Comparison of ENCODE assay signal across 17 cellular contexts in the genomic region with DNA sequence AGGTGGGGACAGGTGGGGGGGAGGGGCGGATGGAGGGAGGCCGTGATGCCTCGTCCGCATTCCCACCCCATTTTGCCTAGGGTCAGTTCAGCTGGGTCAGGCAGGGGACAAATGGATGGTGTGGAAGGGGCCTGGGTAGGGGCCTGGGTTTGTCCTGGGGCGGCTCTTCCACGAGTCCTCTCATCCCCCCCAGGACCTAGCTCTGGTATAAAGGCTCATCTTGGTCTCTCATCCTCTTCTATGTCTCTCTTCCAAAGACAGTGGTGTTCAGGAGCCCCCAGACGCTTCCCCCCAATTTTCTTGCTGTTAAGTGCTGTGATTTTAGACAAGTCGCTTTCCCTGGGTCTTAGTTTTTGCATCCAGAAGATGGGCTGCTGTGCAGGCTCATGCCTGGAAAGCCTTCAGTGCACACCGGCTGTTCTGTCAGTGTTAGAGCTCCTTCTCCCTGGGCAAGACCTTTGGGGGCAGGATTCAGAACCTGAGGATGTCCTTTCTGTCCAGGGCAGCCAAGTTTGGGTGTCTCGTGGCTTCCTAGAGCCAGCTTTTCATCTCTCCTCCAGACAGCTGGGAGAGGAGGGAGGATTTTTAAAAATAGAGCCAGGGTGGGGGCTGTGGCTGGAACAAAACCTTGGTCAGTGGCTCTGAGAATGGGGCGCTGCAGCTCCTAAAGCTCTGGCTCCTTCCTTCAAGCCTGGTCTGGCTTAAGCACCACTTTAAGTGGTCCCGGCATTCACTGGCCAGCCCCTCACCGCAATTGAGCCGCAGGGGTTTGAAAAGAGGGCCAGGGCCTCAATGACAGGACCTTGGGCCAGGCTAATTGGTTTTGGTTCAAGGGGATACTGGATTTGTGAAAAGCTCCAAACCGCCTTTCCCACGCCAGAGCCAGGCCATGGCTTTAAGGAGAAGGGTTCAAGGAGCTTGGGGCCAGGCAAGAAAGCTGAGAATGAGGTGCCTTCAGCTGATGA. TPM values are rescaled to one million over a fixed set of nuclear protein-coding genes. Genes with fewer than 3 reads are reported as not detected.
DNase-seq lines count a peak whose midpoint lies in the region; ATAC-seq and TF ChIP-seq lines count a peak whose summit lies in the region.
"Had no signal": no experiment of that assay in that cellular context is flagged by ENCODE, and none has a peak within 500 bp of the region (broad histone marks: within the 10 kb centered on the region; RNA-seq: fewer than 3 reads in every experiment).

No MANE protein-coding gene starts in this region.

- H4K91ac ChIP-seq in neuronal stem cell (ENCODE audit: low read depth, low read length, poor library complexity) = peak overlapping the region; percentile 47

- H2BK120ac ChIP-seq in neuronal stem cell (ENCODE audit: low read depth, low read length) = no peak overlapping the region

- H3K9me3 ChIP-seq in Caco-2 (no peaks in the 10 kb centered on the region), T-helper 17 cell (ENCODE audit: control insufficient read depth, low read length, poor library complexity, severe bottlenecking) (no peaks in the 10 kb centered on the region), neuronal stem cell (replicated peaks in 1 of 2; ENCODE audit: control insufficient read depth in 2 of 2, insufficient read depth in 1 of 2, low read depth in 1 of 2, low read length in 2 of 2) (peaks cover 3 to 10% of the 10 kb centered on the region in 2 donors)

- H3K27me3 Mint-ChIP-seq in Caco-2 (ENCODE audit: insufficient read depth, unreplicated experiment) (peaks cover 21% of the 10 kb centered on the region), T-helper 17 cell (peaks cover 75% of the 10 kb centered on the region), glutamatergic neuron (ENCODE audit: unreplicated experiment) (peaks cover 31% of the 10 kb centered on the region)

- in situ Hi-C loops in KBM-7 (cut with MboI; ENCODE audit: low pct_unique_long_range_greater_than_20kb, low sequenced_read_pairs) = no loop called here

- CTCF ChIA-PET in Caco-2 (lab: Charles Lee) = interaction anchor here (0.6 kb wide), 1 partner anchor 20 kb away, joined by 4 read pairs; no protein-coding TSS in a partner anchor

- ATAC-seq in T-helper 17 cell = no peak
- no peak for ATAC-seq in HG02973 (IDR thresholded peaks at IDR 0.05; ENCODE audit: unreplicated experiment)

- no CpG with 5 or more reads among the region's 16 CpGs for WGBS in neuronal stem cell (ENCODE audit: extremely low coverage in 2 of 2, insufficient read length in 2 of 2, insufficient replicate concordance in 1 of 2), 2 donors

- H3K27ac Mint-ChIP-seq in Caco-2 (ENCODE audit: unreplicated experiment) = no peak overlapping the region
- no peak overlapping the region for H3K27ac Mint-ChIP-seq in T-helper 17 cell
- H3K27ac Mint-ChIP-seq in glutamatergic neuron (ENCODE audit: unreplicated experiment) = no peak overlapping the region
- H3K27ac Mint-ChIP-seq: B cell; CD4-positive, alpha-beta T cell had no signal

- no peak overlapping the region for H4K8ac ChIP-seq in neuronal stem cell (ENCODE audit: low read depth, low read length)

- H3K4me2 ChIP-seq in neuronal stem cell (ENCODE audit: insufficient read depth, low read length, poor library complexity, severe bottlenecking) = no peak overlapping the region
- H3K4me2 ChIP-seq: PC-9 had no signal

- H3K4me1 ChIP-seq in Caco-2 (no peaks in the 10 kb centered on the region), neuronal stem cell (ENCODE audit: control insufficient read depth in 2 of 2, insufficient read depth in 1 of 2, low read depth in 1 of 2, low read length in 2 of 2) (peaks cover 9 to 23% of the 10 kb centered on the region in 2 donors)

- no peak overlapping the region for H2BK5ac ChIP-seq in neuronal stem cell (ENCODE audit: low read length)

- no peak overlapping the region for H2BK15ac ChIP-seq in neuronal stem cell (ENCODE audit: low read length)

- H3K27ac ChIP-seq in neuronal stem cell (replicated peaks; ENCODE audit: low read length) = no peak overlapping the region
- H3K27ac ChIP-seq: GM23248, PC-9 had no signal

- peak overlapping the region; percentile 32 for H3K9ac ChIP-seq in neuronal stem cell (ENCODE audit: low read depth, low read length, poor library complexity)
- H3K9ac ChIP-seq: GM23248 had no signal

- H3K36me3 ChIP-seq in Caco-2 (ENCODE audit: control insufficient read depth, insufficient read depth, low read length) (no peaks in the 10 kb centered on the region), neuronal stem cell (replicated peaks in 1 of 2; ENCODE audit: control insufficient read depth in 2 of 2, insufficient read depth in 2 of 2, low read length in 2 of 2) (no peaks in the 10 kb centered on the region)

- no peak overlapping the region for H2BK12ac ChIP-seq in neuronal stem cell (ENCODE audit: low read length)

- H3K4ac ChIP-seq in neuronal stem cell (ENCODE audit: low read length) = no peak overlapping the region

- H3K4me3 ChIP-seq in Caco-2 (ENCODE audit: low read depth, low read length) (no peak overlapping the region), neuronal stem cell (ENCODE audit: low read length in 2 of 2) (no peak overlapping the region)
- H3K4me3 ChIP-seq: PC-9 had no signal

- H3K36me3 Mint-ChIP-seq in Caco-2 (ENCODE audit: insufficient read depth, unreplicated experiment) (no peaks in the 10 kb centered on the region), T-helper 17 cell (ENCODE audit: low read depth) (peaks cover under 1% of the 10 kb centered on the region), glutamatergic neuron (ENCODE audit: unreplicated experiment) (no peaks in the 10 kb centered on the region)

- H3K9me3 Mint-ChIP-seq in Caco-2 (ENCODE audit: unreplicated experiment) (no peaks in the 10 kb centered on the region), glutamatergic neuron (ENCODE audit: unreplicated experiment) (peaks cover 10% of the 10 kb centered on the region)
- H3K9me3 Mint-ChIP-seq: CD4-positive, alpha-beta T cell had no signal

- H2AFZ ChIP-seq in neuronal stem cell (ENCODE audit: low read length) = no peak overlapping the region
- H2AFZ ChIP-seq: GM23248, PC-9 had no signal

- H3K4me3 Mint-ChIP-seq in Caco-2 (ENCODE audit: unreplicated experiment) (peak overlapping the region; percentile 43), T-helper 17 cell (peak overlapping the region; percentile 56), glutamatergic neuron (ENCODE audit: unreplicated experiment) (peak overlapping the region; percentile 78)
- H3K4me3 Mint-ChIP-seq: B cell; CD4-positive, alpha-beta T cell had no signal

- DNase-seq in Caco-2 (no peak), T-helper 17 cell (no peak), glutamatergic neuron (no peak), neuronal stem cell (ENCODE audit: low spot score) (no peak), KBM-7 (no peak)
- no peak for DNase-seq in activated effector memory CD4-positive, alpha-beta T cell treated with anti-CD3 and anti-CD28 coated beads, Interleukin-2, amount 50 U/mL, for 16 hours
- DNase-seq: CD4-positive, alpha-beta T cell; DMS79; KG1; NCI-H1105; NCI-H187; NCI-H446 treated with DMSO at 0.1 percent for 48 hours; NCI-H748 treated with DMSO at 0.1 percent for 48 hours; PC-9 had no signal

- H3K27me3 ChIP-seq in Caco-2 (replicated peaks; ENCODE audit: control insufficient read depth, insufficient read depth, low read length) (no peaks in the 10 kb centered on the region; the same call in none of the 2 replicates), neuronal stem cell (ENCODE audit: control insufficient read depth in 3 of 3, insufficient read depth in 3 of 3, low read depth in 1 of 3, low read length in 3 of 3) (peaks cover 62 to 99% (median 96%) of the 10 kb centered on the region in 3 experiments)

- H3K79me1 ChIP-seq in neuronal stem cell (ENCODE audit: low read depth, low read length) = no peaks in the 10 kb centered on the region

- H3K4me1 Mint-ChIP-seq in Caco-2 (ENCODE audit: low read depth, unreplicated experiment) (no peaks in the 10 kb centered on the region), T-helper 17 cell (peaks cover 4% of the 10 kb centered on the region), glutamatergic neuron (ENCODE audit: low read depth, unreplicated experiment) (peaks cover 39% of the 10 kb centered on the region)

- intact Hi-C loops in Caco-2 (cut with micrococcal nuclease; ENCODE audit: unreplicated experiment) = no loop called here

- H3K18ac ChIP-seq in neuronal stem cell (ENCODE audit: low read length) = peak overlapping the region; percentile 68

- no peak overlapping the region for H3K14ac ChIP-seq in neuronal stem cell (ENCODE audit: low read length)

- BruUV-seq in Caco-2 (replicated peaks; lab: Mats Ljungman, UMichigan) = no TSS peak

- POLR2A ChIA-PET in Caco-2 (lab: Charles Lee) = no interaction called here

- no peak overlapping the region for H3K23ac ChIP-seq in neuronal stem cell (ENCODE audit: low read depth, low read length, poor library complexity)

- TF ChIP-seq CTCF in Caco-2 (IDR thresholded peaks at IDR 0.05; ENCODE audit: insufficient read depth in 1 of 2, low read depth in 1 of 2, low read length in 1 of 2, severe bottlenecking in 1 of 2, unreplicated experiment in 1 of 2) (no peak), glutamatergic neuron (IDR thresholded peaks at IDR 0.05; ENCODE audit: partially characterized antibody, unreplicated experiment) (no peak)

- no peak overlapping the region for H2AK5ac ChIP-seq in neuronal stem cell (ENCODE audit: low read depth, low read length)

RNA-seq across cellular contexts. Expression of gene POLG, which starts 37.7 kb away (rescaled TPM):
- 63.1 and 64.1 TPM in 2 replicates for total RNA-seq in Caco-2 (2022)
- 100 to 1,000 TPM; 114 to 128 TPM for total RNA-seq in T-helper 17 cell
- total RNA-seq in glutamatergic neuron (ENCODE audit: unreplicated experiment) = 55.4 TPM
- 21.3 TPM for polyA plus RNA-seq in neuronal stem cell (2013, experiment 1 of 2)
- 21.7 TPM for polyA plus RNA-seq in neuronal stem cell (2013, experiment 2 of 2)
